ENCODE assay signal across 1 cellular context in genomic region chr10:6086375-6087233, GRCh38.
TF ChIP-seq lines count a peak whose summit lies in the region.

No MANE protein-coding gene starts in this region.

TF ChIP-seq in K562, 482 proteins besides CTCF, POLR2A, EP300 and RAD21 (continued from another document and continues in another):
- no peak for TF ChIP-seq ZNF280A (IDR thresholded peaks at IDR 0.05; ENCODE audit: low read depth, partially characterized antibody)
- TF ChIP-seq, protein P1, sequence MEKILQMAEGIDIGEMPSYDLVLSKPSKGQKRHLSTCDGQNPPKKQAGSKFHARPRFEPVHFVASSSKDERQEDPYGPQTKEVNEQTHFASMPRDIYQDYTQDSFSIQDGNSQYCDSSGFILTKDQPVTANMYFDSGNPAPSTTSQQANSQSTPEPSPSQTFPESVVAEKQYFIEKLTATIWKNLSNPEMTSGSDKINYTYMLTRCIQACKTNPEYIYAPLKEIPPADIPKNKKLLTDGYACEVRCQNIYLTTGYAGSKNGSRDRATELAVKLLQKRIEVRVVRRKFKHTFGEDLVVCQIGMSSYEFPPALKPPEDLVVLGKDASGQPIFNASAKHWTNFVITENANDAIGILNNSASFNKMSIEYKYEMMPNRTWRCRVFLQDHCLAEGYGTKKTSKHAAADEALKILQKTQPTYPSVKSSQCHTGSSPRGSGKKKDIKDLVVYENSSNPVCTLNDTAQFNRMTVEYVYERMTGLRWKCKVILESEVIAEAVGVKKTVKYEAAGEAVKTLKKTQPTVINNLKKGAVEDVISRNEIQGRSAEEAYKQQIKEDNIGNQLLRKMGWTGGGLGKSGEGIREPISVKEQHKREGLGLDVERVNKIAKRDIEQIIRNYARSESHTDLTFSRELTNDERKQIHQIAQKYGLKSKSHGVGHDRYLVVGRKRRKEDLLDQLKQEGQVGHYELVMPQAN (IDR thresholded peaks at IDR 0.05; ENCODE audit: borderline replicate concordance): 0 out of 2 replicates have a peak, but pooled peaks have one; percentile 4
- no peak for TF ChIP-seq PHB2 (IDR thresholded peaks at IDR 0.05; ENCODE audit: low read depth)
- TF ChIP-seq ZNF778 (CRISPR knock-in tag; IDR thresholded peaks at IDR 0.05): no peak
- no peak for TF ChIP-seq HEY1 (CRISPR knock-in tag; IDR thresholded peaks at IDR 0.05; ENCODE audit: borderline replicate concordance)
- TF ChIP-seq, protein P2, sequence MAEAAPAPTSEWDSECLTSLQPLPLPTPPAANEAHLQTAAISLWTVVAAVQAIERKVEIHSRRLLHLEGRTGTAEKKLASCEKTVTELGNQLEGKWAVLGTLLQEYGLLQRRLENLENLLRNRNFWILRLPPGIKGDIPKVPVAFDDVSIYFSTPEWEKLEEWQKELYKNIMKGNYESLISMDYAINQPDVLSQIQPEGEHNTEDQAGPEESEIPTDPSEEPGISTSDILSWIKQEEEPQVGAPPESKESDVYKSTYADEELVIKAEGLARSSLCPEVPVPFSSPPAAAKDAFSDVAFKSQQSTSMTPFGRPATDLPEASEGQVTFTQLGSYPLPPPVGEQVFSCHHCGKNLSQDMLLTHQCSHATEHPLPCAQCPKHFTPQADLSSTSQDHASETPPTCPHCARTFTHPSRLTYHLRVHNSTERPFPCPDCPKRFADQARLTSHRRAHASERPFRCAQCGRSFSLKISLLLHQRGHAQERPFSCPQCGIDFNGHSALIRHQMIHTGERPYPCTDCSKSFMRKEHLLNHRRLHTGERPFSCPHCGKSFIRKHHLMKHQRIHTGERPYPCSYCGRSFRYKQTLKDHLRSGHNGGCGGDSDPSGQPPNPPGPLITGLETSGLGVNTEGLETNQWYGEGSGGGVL (CRISPR knock-in tag; IDR thresholded peaks at IDR 0.05): no peak
- TF ChIP-seq TRIM28 (IDR thresholded peaks at IDR 0.05): no peak
- no peak for TF ChIP-seq CBX5 (IDR thresholded peaks at IDR 0.05; ENCODE audit: borderline replicate concordance, low read depth)
- TF ChIP-seq ZKSCAN1 (IDR thresholded peaks at IDR 0.05; ENCODE audit: low read depth, low read length): no peak
- TF ChIP-seq FIP1L1 (IDR thresholded peaks at IDR 0.05; ENCODE audit: low read depth, low read length, poor library complexity, severe bottlenecking): no peak
- TF ChIP-seq MTA1 (IDR thresholded peaks at IDR 0.05; ENCODE audit: borderline replicate concordance): no peak
- no peak for TF ChIP-seq CBFB (CRISPR knock-in tag; IDR thresholded peaks at IDR 0.05)
- TF ChIP-seq RCOR1 (IDR thresholded peaks at IDR 0.05; ENCODE audit: borderline replicate concordance in 1 of 2, low read depth in 2 of 2, low read length in 2 of 2): peak in 1 of 2 experiments; percentile 63; a peak in 1 of 4 replicates
- no peak for TF ChIP-seq RBFOX2 (IDR thresholded peaks at IDR 0.05; ENCODE audit: low read depth, low read length)
- no peak for TF ChIP-seq BCOR (IDR thresholded peaks at IDR 0.05)
- no peak for TF ChIP-seq KLF13 (tag; IDR thresholded peaks at IDR 0.05; ENCODE audit: borderline replicate concordance, low read depth)
- no peak for TF ChIP-seq MCM5 (IDR thresholded peaks at IDR 0.05; ENCODE audit: low read depth)
- TF ChIP-seq ZNF436 (CRISPR knock-in tag; IDR thresholded peaks at IDR 0.05): no peak
- TF ChIP-seq, protein P3, sequence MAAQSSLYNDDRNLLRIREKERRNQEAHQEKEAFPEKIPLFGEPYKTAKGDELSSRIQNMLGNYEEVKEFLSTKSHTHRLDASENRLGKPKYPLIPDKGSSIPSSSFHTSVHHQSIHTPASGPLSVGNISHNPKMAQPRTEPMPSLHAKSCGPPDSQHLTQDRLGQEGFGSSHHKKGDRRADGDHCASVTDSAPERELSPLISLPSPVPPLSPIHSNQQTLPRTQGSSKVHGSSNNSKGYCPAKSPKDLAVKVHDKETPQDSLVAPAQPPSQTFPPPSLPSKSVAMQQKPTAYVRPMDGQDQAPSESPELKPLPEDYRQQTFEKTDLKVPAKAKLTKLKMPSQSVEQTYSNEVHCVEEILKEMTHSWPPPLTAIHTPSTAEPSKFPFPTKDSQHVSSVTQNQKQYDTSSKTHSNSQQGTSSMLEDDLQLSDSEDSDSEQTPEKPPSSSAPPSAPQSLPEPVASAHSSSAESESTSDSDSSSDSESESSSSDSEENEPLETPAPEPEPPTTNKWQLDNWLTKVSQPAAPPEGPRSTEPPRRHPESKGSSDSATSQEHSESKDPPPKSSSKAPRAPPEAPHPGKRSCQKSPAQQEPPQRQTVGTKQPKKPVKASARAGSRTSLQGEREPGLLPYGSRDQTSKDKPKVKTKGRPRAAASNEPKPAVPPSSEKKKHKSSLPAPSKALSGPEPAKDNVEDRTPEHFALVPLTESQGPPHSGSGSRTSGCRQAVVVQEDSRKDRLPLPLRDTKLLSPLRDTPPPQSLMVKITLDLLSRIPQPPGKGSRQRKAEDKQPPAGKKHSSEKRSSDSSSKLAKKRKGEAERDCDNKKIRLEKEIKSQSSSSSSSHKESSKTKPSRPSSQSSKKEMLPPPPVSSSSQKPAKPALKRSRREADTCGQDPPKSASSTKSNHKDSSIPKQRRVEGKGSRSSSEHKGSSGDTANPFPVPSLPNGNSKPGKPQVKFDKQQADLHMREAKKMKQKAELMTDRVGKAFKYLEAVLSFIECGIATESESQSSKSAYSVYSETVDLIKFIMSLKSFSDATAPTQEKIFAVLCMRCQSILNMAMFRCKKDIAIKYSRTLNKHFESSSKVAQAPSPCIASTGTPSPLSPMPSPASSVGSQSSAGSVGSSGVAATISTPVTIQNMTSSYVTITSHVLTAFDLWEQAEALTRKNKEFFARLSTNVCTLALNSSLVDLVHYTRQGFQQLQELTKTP (IDR thresholded peaks at IDR 0.05; ENCODE audit: low read depth in 1 of 2, partially characterized antibody in 2 of 2): peak in 1 of 2 experiments; percentile 15
- no peak for TF ChIP-seq NFE2L1 (tag; IDR thresholded peaks at IDR 0.05; ENCODE audit: borderline replicate concordance, low read depth)
- TF ChIP-seq SP1 (CRISPR knock-in tag; IDR thresholded peaks at IDR 0.05): no peak
- TF ChIP-seq NUFIP1 (IDR thresholded peaks at IDR 0.05; ENCODE audit: partially characterized antibody): no peak
- TF ChIP-seq ZBTB26 (CRISPR knock-in tag; IDR thresholded peaks at IDR 0.05): no peak
- TF ChIP-seq, protein P4, sequence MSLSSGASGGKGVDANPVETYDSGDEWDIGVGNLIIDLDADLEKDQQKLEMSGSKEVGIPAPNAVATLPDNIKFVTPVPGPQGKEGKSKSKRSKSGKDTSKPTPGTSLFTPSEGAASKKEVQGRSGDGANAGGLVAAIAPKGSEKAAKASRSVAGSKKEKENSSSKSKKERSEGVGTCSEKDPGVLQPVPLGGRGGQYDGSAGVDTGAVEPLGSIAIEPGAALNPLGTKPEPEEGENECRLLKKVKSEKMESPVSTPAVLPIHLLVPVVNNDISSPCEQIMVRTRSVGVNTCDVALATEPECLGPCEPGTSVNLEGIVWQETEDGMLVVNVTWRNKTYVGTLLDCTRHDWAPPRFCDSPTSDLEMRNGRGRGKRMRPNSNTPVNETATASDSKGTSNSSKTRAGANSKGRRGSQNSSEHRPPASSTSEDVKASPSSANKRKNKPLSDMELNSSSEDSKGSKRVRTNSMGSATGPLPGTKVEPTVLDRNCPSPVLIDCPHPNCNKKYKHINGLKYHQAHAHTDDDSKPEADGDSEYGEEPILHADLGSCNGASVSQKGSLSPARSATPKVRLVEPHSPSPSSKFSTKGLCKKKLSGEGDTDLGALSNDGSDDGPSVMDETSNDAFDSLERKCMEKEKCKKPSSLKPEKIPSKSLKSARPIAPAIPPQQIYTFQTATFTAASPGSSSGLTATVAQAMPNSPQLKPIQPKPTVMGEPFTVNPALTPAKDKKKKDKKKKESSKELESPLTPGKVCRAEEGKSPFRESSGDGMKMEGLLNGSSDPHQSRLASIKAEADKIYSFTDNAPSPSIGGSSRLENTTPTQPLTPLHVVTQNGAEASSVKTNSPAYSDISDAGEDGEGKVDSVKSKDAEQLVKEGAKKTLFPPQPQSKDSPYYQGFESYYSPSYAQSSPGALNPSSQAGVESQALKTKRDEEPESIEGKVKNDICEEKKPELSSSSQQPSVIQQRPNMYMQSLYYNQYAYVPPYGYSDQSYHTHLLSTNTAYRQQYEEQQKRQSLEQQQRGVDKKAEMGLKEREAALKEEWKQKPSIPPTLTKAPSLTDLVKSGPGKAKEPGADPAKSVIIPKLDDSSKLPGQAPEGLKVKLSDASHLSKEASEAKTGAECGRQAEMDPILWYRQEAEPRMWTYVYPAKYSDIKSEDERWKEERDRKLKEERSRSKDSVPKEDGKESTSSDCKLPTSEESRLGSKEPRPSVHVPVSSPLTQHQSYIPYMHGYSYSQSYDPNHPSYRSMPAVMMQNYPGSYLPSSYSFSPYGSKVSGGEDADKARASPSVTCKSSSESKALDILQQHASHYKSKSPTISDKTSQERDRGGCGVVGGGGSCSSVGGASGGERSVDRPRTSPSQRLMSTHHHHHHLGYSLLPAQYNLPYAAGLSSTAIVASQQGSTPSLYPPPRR (CRISPR knock-in tag; IDR thresholded peaks at IDR 0.05; ENCODE audit: borderline replicate concordance): no peak
- TF ChIP-seq, protein P5, sequence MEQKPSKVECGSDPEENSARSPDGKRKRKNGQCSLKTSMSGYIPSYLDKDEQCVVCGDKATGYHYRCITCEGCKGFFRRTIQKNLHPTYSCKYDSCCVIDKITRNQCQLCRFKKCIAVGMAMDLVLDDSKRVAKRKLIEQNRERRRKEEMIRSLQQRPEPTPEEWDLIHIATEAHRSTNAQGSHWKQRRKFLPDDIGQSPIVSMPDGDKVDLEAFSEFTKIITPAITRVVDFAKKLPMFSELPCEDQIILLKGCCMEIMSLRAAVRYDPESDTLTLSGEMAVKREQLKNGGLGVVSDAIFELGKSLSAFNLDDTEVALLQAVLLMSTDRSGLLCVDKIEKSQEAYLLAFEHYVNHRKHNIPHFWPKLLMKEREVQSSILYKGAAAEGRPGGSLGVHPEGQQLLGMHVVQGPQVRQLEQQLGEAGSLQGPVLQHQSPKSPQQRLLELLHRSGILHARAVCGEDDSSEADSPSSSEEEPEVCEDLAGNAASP (IDR thresholded peaks at IDR 0.05): no peak
- peak; percentile 69 for TF ChIP-seq SMARCA4 (IDR thresholded peaks at IDR 0.05)
- TF ChIP-seq RB1 (IDR thresholded peaks at IDR 0.05; ENCODE audit: low read depth): peak; percentile 58; the same call in 1 of the 2 replicates
- TF ChIP-seq ARID2 (IDR thresholded peaks at IDR 0.05): no peak
- TF ChIP-seq CREM (IDR thresholded peaks at IDR 0.05; ENCODE audit: low read depth): peak; percentile 62
- TF ChIP-seq ZNF655 (CRISPR knock-in tag; IDR thresholded peaks at IDR 0.05): no peak
- TF ChIP-seq, protein P6, sequence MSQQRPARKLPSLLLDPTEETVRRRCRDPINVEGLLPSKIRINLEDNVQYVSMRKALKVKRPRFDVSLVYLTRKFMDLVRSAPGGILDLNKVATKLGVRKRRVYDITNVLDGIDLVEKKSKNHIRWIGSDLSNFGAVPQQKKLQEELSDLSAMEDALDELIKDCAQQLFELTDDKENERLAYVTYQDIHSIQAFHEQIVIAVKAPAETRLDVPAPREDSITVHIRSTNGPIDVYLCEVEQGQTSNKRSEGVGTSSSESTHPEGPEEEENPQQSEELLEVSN (IDR thresholded peaks at IDR 0.05; ENCODE audit: borderline replicate concordance in 1 of 2, extremely low read depth in 1 of 2, insufficient read depth in 1 of 2, insufficient read length in 1 of 2, low read depth in 1 of 2, low read length in 1 of 2, poor library complexity in 1 of 2, severe bottlenecking in 1 of 2): no peak
- TF ChIP-seq ZNF282 (CRISPR knock-in tag; IDR thresholded peaks at IDR 0.05): no peak
- TF ChIP-seq HSF4 (CRISPR knock-in tag; IDR thresholded peaks at IDR 0.05; ENCODE audit: borderline replicate concordance): no peak
- TF ChIP-seq TBL1XR1 (IDR thresholded peaks at IDR 0.05; ENCODE audit: low read length in 2 of 2): peak in 1 of 2 experiments; percentile 57; a peak in 1 of 4 replicates
- no peak for TF ChIP-seq MLLT1 (IDR thresholded peaks at IDR 0.05)
- TF ChIP-seq CHD1 (IDR thresholded peaks at IDR 0.05; ENCODE audit: low read length): no peak
- TF ChIP-seq BDP1 (IDR thresholded peaks at IDR 0.05; ENCODE audit: insufficient read depth, insufficient read length): no peak
- TF ChIP-seq JUN (IDR thresholded peaks at IDR 0.05; ENCODE audit: borderline replicate concordance, low read depth, low read length): peak; percentile 36; the same call in 1 of the 2 replicates
- no peak for TF ChIP-seq JUN (CRISPR knock-in tag; IDR thresholded peaks at IDR 0.05; ENCODE audit: borderline replicate concordance)
- TF ChIP-seq ZNF175 (CRISPR knock-in tag; IDR thresholded peaks at IDR 0.05; ENCODE audit: low read depth): no peak
